Comparison of ENCODE assay signal across 9 cellular contexts in the genomic region with DNA sequence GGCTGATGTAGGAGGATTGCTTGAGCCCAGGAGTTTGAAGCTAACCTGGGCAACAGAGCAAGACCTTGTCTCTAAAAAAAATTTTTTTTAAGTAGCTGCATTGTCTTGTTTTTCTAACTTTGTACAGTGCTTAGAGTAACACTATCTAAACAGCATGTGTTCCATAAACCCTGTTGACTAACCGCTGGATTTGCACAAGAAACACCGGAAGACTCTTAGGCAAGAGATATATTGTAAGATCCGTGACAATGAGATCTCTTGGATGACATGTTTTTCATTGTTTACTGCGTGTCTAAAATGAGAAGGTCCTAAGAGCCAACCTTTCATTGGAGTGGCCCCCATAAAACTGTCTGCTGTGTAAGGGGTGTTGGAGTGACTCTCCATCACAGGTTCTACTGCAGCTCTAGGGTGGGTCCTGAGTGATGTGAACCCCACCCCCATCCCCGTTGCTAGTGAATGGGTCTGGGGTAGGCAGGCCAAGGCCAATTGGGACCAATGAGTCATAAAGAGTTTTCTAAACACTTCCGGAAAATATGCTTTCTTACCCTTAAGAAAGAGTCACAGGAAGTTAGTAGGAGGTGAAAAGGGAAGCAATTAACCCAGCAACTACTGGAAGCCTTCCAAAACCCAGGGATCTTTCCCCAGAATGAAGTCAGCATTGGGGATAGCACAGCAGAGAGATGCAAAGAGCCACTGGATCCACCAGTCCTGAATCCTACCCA. TPM values are rescaled to one million over a fixed set of nuclear protein-coding genes. Genes with fewer than 3 reads are reported as not detected.
A peak's percentile ranks its signal among the peaks of the same experiment; 100 is the strongest.
DNase-seq lines count a peak whose midpoint lies in the region; ATAC-seq and TF ChIP-seq lines count a peak whose summit lies in the region.
"Had no signal": no experiment of that assay in that cellular context is flagged by ENCODE, and none has a peak within 500 bp of the region (broad histone marks: within the 10 kb centered on the region; RNA-seq: fewer than 3 reads in every experiment).

No MANE protein-coding gene starts in this region.

- peaks cover 65% of the 10 kb centered on the region for H3K4me1 Mint-ChIP-seq in activated T-helper 2 cell treated with anti-CD3 and anti-CD28 coated beads, Interferon-gamma antibody, Interleukin-2, Interleukin-4, amounts not matched to agents 10 μg/mL and 5 μg/mL and 100 μg/mL, durations not matched to agents 14 hours and 24 hours and 36 hours (ENCODE audit: low read depth)

- intact Hi-C loops in activated T-helper 2 cell treated with anti-CD3 and anti-CD28 coated beads, Interferon-gamma antibody, Interleukin-2, Interleukin-4, amounts not matched to agents 10 μg/mL and 5 μg/mL and 100 μg/mL, durations not matched to agents 14 hours and 24 hours and 36 hours (cut with micrococcal nuclease), result loop anchor here (1.0 to 10.0 kb wide), 2 partner anchors 24 to 1258 kb away; partner anchors contain the start of gene PCNX1

- no peak overlapping the region for H3K4me3 ChIP-seq in lung

- H3K4me3 Mint-ChIP-seq in activated T-helper 2 cell treated with anti-CD3 and anti-CD28 coated beads, Interferon-gamma antibody, Interleukin-2, Interleukin-4, amounts not matched to agents 10 μg/mL and 5 μg/mL and 100 μg/mL, durations not matched to agents 14 hours and 24 hours and 36 hours (ENCODE audit: low read depth), result no peak overlapping the region

- no peaks in the 10 kb centered on the region for H3K36me3 ChIP-seq in lung (ENCODE audit: control insufficient read depth in 2 of 2, insufficient read depth in 2 of 2, low read length in 2 of 2)

- DNase-seq in COLO829 (ENCODE audit: low spot score), result peak; percentile 92
- peak; percentile 88 for DNase-seq in M059J (ENCODE audit: low read depth)
- no peak for DNase-seq in activated T-helper 2 cell treated with anti-CD3 and anti-CD28 coated beads, Interferon-gamma antibody, Interleukin-2, Interleukin-4, amounts not matched to agents 10 μg/mL and 5 μg/mL and 100 μg/mL, durations not matched to agents 14 hours and 24 hours and 36 hours (ENCODE audit: low spot score)
- DNase-seq in lung (ENCODE audit: low spot score), result peak; percentile 39
- DNase-seq in activated naive CD4-positive, alpha-beta T cell (lab: John Stamatoyannopoulos, UW), result no peak
- DNase-seq in NCI-H1048 (lab: John Stamatoyannopoulos, UW), result no peak
- DNase-seq: naive B cell had no signal

- peaks cover under 1 to 7% of the 10 kb centered on the region in 2 donors for H3K4me1 ChIP-seq in lung (ENCODE audit: control insufficient read depth in 2 of 2, insufficient read depth in 2 of 2, low read length in 2 of 2)

- no peaks in the 10 kb centered on the region for H3K36me3 Mint-ChIP-seq in activated T-helper 2 cell treated with anti-CD3 and anti-CD28 coated beads, Interferon-gamma antibody, Interleukin-2, Interleukin-4, amounts not matched to agents 10 μg/mL and 5 μg/mL and 100 μg/mL, durations not matched to agents 14 hours and 24 hours and 36 hours (ENCODE audit: low read depth)
- H3K36me3 Mint-ChIP-seq: naive B cell had no signal

- peak overlapping the region in 1 of 2 donors; percentile 94 for H3K27ac ChIP-seq in lung (ENCODE audit: low read depth in 1 of 2, low read length in 1 of 2)

- H3K27me3 Mint-ChIP-seq in activated T-helper 2 cell treated with anti-CD3 and anti-CD28 coated beads, Interferon-gamma antibody, Interleukin-2, Interleukin-4, amounts not matched to agents 10 μg/mL and 5 μg/mL and 100 μg/mL, durations not matched to agents 14 hours and 24 hours and 36 hours (ENCODE audit: low read depth), result no peaks in the 10 kb centered on the region

- TF ChIP-seq CTCF in lung (IDR thresholded peaks at IDR 0.05; ENCODE audit: control extremely low read depth, extremely low read depth), result no peak

- peak overlapping the region; percentile 23 for H3K27ac Mint-ChIP-seq in activated T-helper 2 cell treated with anti-CD3 and anti-CD28 coated beads, Interferon-gamma antibody, Interleukin-2, Interleukin-4, amounts not matched to agents 10 μg/mL and 5 μg/mL and 100 μg/mL, durations not matched to agents 14 hours and 24 hours and 36 hours

- 24 to 50% methylated on average over 6 of the region's 6 CpGs for WGBS in lung, 2 donors

- H3K27me3 ChIP-seq in lung (ENCODE audit: control insufficient read depth, insufficient read depth), result no peaks in the 10 kb centered on the region

- H3K9me3 Mint-ChIP-seq in activated T-helper 2 cell treated with anti-CD3 and anti-CD28 coated beads, Interferon-gamma antibody, Interleukin-2, Interleukin-4, amounts not matched to agents 10 μg/mL and 5 μg/mL and 100 μg/mL, durations not matched to agents 14 hours and 24 hours and 36 hours, result no peaks in the 10 kb centered on the region
- H3K9me3 Mint-ChIP-seq: naive B cell had no signal

- ATAC-seq in lung (ENCODE audit: insufficient read depth, low FRiP score) (peak; percentile 40), HG03571 (IDR thresholded peaks at IDR 0.05; ENCODE audit: unreplicated experiment) (no peak), GM19328 (IDR thresholded peaks at IDR 0.05; ENCODE audit: unreplicated experiment) (no peak)

- H3K9me3 ChIP-seq in lung (ENCODE audit: control insufficient read depth in 2 of 2, insufficient read depth in 1 of 2, low read length in 1 of 2), result no peaks in the 10 kb centered on the region

RNA-seq across cellular contexts. Expression of gene PCNX1, which starts 24.3 kb away (rescaled TPM):
- total RNA-seq in M059J (2014; rRNA removed; shearing (Covaris generic)), result 20.7 and 28.7 TPM in 2 replicates
- 54.5 and 59.0 TPM in 2 replicates for total RNA-seq in activated T-helper 2 cell treated with anti-CD3 and anti-CD28 coated beads, Interferon-gamma antibody, Interleukin-2, Interleukin-4, amounts not matched to agents 10 μg/mL and 5 μg/mL and 100 μg/mL, durations not matched to agents 14 hours and 24 hours and 36 hours
- total RNA-seq in lung, result 100 to 1,000 TPM in 1 of 2 donors, 10 to 100 TPM in 1; 55.9 to 103 TPM
- 10 to 100 TPM in 1 of 2 donors, 1 to 10 TPM in 1; 5.2 to 20.0 TPM for polyA plus RNA-seq in lung

Comparison
In these comparisons a context has a peak if more than half of its experiments do, and no peak if none do; other contexts are left out.
1. DNase-seq: peak in COLO829 (single experiment), M059J (single experiment) and lung (single experiment); none in activated T-helper 2 cell treated with anti-CD3 and anti-CD28 coated beads, Interferon-gamma antibody, Interleukin-2, Interleukin-4, amounts not matched to agents 10 μg/mL and 5 μg/mL and 100 μg/mL, durations not matched to agents 14 hours and 24 hours and 36 hours (single experiment), activated naive CD4-positive, alpha-beta T cell (0 of 4) and NCI-H1048 (single experiment).